ENCODE assay signal across 13 cellular contexts in genomic region chr1:61334718-61335589, GRCh38.
DNase-seq lines count a peak whose midpoint lies in the region; ATAC-seq and TF ChIP-seq lines count a peak whose summit lies in the region.
"Had no signal": no experiment of that assay in that cellular context is flagged by ENCODE, and none has a peak within 500 bp of the region (broad histone marks: within the 10 kb centered on the region; RNA-seq: fewer than 3 reads in every experiment).

No MANE protein-coding gene starts in this region.

- H3K4me2 ChIP-seq in PC-9 = no peak overlapping the region

- peaks cover 28% of the 10 kb centered on the region for H3F3A ChIP-seq in PC-9 (ENCODE audit: insufficient read depth, low read depth)

- CTCF ChIA-PET in PC-9 (lab: Charles Lee) = no interaction called here

- WGBS in sigmoid colon, 2 donors = 84 to 91% methylated on average over 14 of the region's 14 CpGs

- peak; percentile 25 for DNase-seq in NCI-H1694 treated with DMSO at 0.1 percent for 48 hours (lab: John Stamatoyannopoulos, UW)
- DNase-seq in left ventricle myocardium superior = peak; percentile 74
- peak; percentile 85 for DNase-seq in sigmoid colon
- no peak for DNase-seq in PC-9
- no peak for DNase-seq in dedifferentiated amniotic fluid mesenchymal stem cell (ENCODE audit: extremely low spot score)
- DNase-seq in NCI-H2171 treated with DMSO at 0.1 percent for 48 hours (lab: John Stamatoyannopoulos, UW) = no peak
- no peak for DNase-seq in H7
- DNase-seq: activated CD4-positive, alpha-beta T cell treated with anti-CD3 and anti-CD28 coated beads, Interleukin-2, amount 50 U/mL, for 1 hour; NCI-H1048; NCI-H526; stimulated activated CD4-positive, alpha-beta T cell treated with anti-CD3 and anti-CD28 coated beads, Interleukin-15, amount 100 ng/mL, for 24 hours; T1000 had no signal

- H3K4me3 ChIP-seq in sigmoid colon = no peak overlapping the region
- H3K4me3 ChIP-seq in PC-9 = no peak overlapping the region
- H3K4me3 ChIP-seq in H7 (ENCODE audit: insufficient read depth, low read depth, low read length) = no peak overlapping the region

- TF ChIP-seq EP300 in sigmoid colon (IDR thresholded peaks at IDR 0.05) = no peak

- intact Hi-C loops in left ventricle myocardium superior (cut with micrococcal nuclease) (loop anchor here (5.0 to 10.0 kb wide), 3 partner anchors 117 to 283 kb away; partner anchors contain the start of gene NFIA), sigmoid colon (cut with DNase I) (loop anchor here (5.0 to 10.0 kb wide), 3 partner anchors 150 to 363 kb away; partner anchors contain the start of gene NFIA), PC-9 (cut with micrococcal nuclease; ENCODE audit: unreplicated experiment) (loop anchor here (5.0 to 10.0 kb wide), 5 partner anchors 48 to 1360 kb away; no protein-coding TSS in a partner anchor)

- peak overlapping the region; percentile 57 to 96 (median 61) for H3K27ac Mint-ChIP-seq in brain

- peaks cover 8% of the 10 kb centered on the region for H3K36me3 Mint-ChIP-seq in brain

- peaks cover 53% of the 10 kb centered on the region for H3K4me1 Mint-ChIP-seq in brain

- BruUV-seq in PC-9 (replicated peaks; lab: Mats Ljungman, UMichigan) = no TSS peak

- no peak for TF ChIP-seq CTCF in brain (conservative IDR thresholded peaks at IDR 0.05)
- TF ChIP-seq CTCF in sigmoid colon (IDR thresholded peaks at IDR 0.05) = no peak
- no peak for TF ChIP-seq CTCF in PC-9 (conservative IDR thresholded peaks at IDR 0.05)

- H2AFZ ChIP-seq in PC-9 = no peak overlapping the region

- H3K9me2 ChIP-seq in PC-9 (ENCODE audit: insufficient read depth) = no peaks in the 10 kb centered on the region

- H3K9me3 ChIP-seq in sigmoid colon = no peaks in the 10 kb centered on the region
- H3K9me3 ChIP-seq in PC-9 (ENCODE audit: insufficient read depth, low read depth) = no peaks in the 10 kb centered on the region

- H3K36me3 ChIP-seq in sigmoid colon (peaks cover 0 to 4% (median 0%) of the 10 kb centered on the region in 4 donors), PC-9 (ENCODE audit: low read depth) (no peaks in the 10 kb centered on the region), H7 (replicated peaks; ENCODE audit: control insufficient read depth, insufficient read depth, low read length) (no peaks in the 10 kb centered on the region)

- H3K79me2 ChIP-seq in PC-9 (ENCODE audit: low read depth) = 0 out of 2 replicates have a peak, but pooled peaks cover 2% of the 10 kb centered on the region

- no peaks in the 10 kb centered on the region for H3K9me3 Mint-ChIP-seq in brain

- peak; percentile 83 for ATAC-seq in left ventricle myocardium superior

- POLR2A ChIA-PET in PC-9 (lab: Charles Lee; ENCODE audit: unreplicated experiment) = no interaction called here

- H3K4me1 ChIP-seq in sigmoid colon (peaks cover 0 to 37% (median 33%) of the 10 kb centered on the region in 4 donors), PC-9 (replicated peaks; ENCODE audit: insufficient read depth) (peaks cover 31% of the 10 kb centered on the region)

- H3K4me3 Mint-ChIP-seq in brain = no peak overlapping the region

- no peaks in the 10 kb centered on the region for H4K20me1 ChIP-seq in PC-9 (ENCODE audit: insufficient read depth)

- H3K27me3 ChIP-seq in sigmoid colon (no peaks in the 10 kb centered on the region), PC-9 (ENCODE audit: insufficient read depth, low read depth) (no peaks in the 10 kb centered on the region), H7 (ENCODE audit: control insufficient read depth, insufficient read depth, low read length) (no peaks in the 10 kb centered on the region)

- no peaks in the 10 kb centered on the region for H3K27me3 Mint-ChIP-seq in brain

- TF ChIP-seq POLR2A in sigmoid colon (IDR thresholded peaks at IDR 0.05) = no peak

- H3K27ac ChIP-seq in sigmoid colon = peak overlapping the region; percentile 20 to 57 (median 46)
- H3K27ac ChIP-seq in PC-9 = no peak overlapping the region

Comparison
In these comparisons a context has a peak if more than half of its experiments do, and no peak if none do; other contexts are left out.
1. DNase-seq: peak in NCI-H1694 treated with DMSO at 0.1 percent for 48 hours (single experiment), left ventricle myocardium superior (single experiment) and sigmoid colon (single experiment); none in PC-9 (0 of 2), dedifferentiated amniotic fluid mesenchymal stem cell (single experiment), NCI-H2171 treated with DMSO at 0.1 percent for 48 hours (single experiment) and H7 (single experiment).